ENCODE assay signal across 8 cellular contexts in the genomic region with DNA sequence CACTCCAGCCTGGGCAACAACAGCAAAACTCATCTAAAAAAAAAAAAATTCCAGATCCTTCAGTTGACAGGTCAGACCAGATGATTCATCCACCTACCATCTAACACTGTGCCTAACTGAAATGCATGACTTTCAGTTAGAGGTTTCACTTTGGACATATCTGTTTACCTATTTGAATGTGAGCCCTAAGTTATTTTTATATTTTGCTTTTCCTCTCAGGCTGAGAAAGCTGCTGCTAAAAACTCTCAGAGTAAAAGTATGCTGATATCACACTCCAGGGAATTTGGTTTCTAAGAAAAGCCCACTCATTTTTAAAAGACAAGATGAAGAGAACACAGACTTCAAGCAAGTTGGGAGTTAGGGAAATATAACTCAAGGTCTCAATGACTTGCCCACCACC.
DNase-seq lines count a peak whose midpoint lies in the region; ATAC-seq, FAIRE-seq and TF ChIP-seq lines count a peak whose summit lies in the region.

No MANE protein-coding gene starts in this region.

- H3K9me2 ChIP-seq in PC-9 (ENCODE audit: insufficient read depth), result no peaks in the 10 kb centered on the region

- FAIRE-seq in H54 (lab: Jason Lieb, UNC), result peak; percentile 90

- no peaks in the 10 kb centered on the region for H3K9me3 ChIP-seq in PC-9 (ENCODE audit: insufficient read depth, low read depth)
- H3K9me3 ChIP-seq in left ventricle myocardium inferior (replicated peaks), result no peaks in the 10 kb centered on the region

- peaks cover 32% of the 10 kb centered on the region for H3K4me1 ChIP-seq in PC-9 (replicated peaks; ENCODE audit: insufficient read depth)
- H3K4me1 ChIP-seq in left ventricle myocardium inferior, result peaks cover 46% of the 10 kb centered on the region

- no peak for TF ChIP-seq CTCF in PC-9 (conservative IDR thresholded peaks at IDR 0.05)
- no peak for TF ChIP-seq CTCF in left ventricle myocardium inferior (IDR thresholded peaks at IDR 0.05; ENCODE audit: borderline replicate concordance)

- H3K27ac ChIP-seq in PC-9, result peak overlapping the region; percentile 75
- H3K27ac ChIP-seq in left ventricle myocardium inferior (replicated peaks), result peak overlapping the region; percentile 71

- POLR2A ChIA-PET in PC-9 (lab: Charles Lee; ENCODE audit: unreplicated experiment), result no interaction called here

- peaks cover 8% of the 10 kb centered on the region; the same call in 1 of the 2 replicates for H3K79me2 ChIP-seq in PC-9 (ENCODE audit: low read depth)

- H3K4me2 ChIP-seq in PC-9, result peak overlapping the region; percentile 53

- H3K4me3 ChIP-seq in PC-9 (no peak overlapping the region), left ventricle myocardium inferior (peak overlapping the region; percentile 23)

- H4K20me1 ChIP-seq in PC-9 (ENCODE audit: insufficient read depth), result no peaks in the 10 kb centered on the region

- H3K27me3 ChIP-seq in PC-9 (ENCODE audit: insufficient read depth, low read depth), result no peaks in the 10 kb centered on the region
- no peaks in the 10 kb centered on the region for H3K27me3 ChIP-seq in left ventricle myocardium inferior (ENCODE audit: low read depth)

- CTCF ChIA-PET in PC-9 (lab: Charles Lee), result interaction anchor here (0.7 kb wide), 1 partner anchor 787 kb away, joined by 3 read pairs; no protein-coding TSS in a partner anchor

- BruUV-seq in PC-9 (replicated peaks; lab: Mats Ljungman, UMichigan), result no TSS peak

- no peak for TF ChIP-seq POLR2A in H54 (IDR thresholded peaks at IDR 0.05; ENCODE audit: low read depth, low read length)

- DNase-seq in H54 (ENCODE audit: insufficient read length, low spot score) (peak; percentile 28), PC-9 (peak in 1 of 2 experiments; percentile 75), left ventricle myocardium inferior (no peak), islet precursor cell (no peak), SHP77 (lab: John Stamatoyannopoulos, UW) (no peak), NCI-H146 treated with DMSO at 0.1 percent for 48 hours (lab: John Stamatoyannopoulos, UW; ENCODE audit: unreplicated experiment) (no peak), mesenteric fat pad (ENCODE audit: low spot score) (no peak)

- H2AFZ ChIP-seq in PC-9, result no peak overlapping the region

- ATAC-seq in GM18502 (IDR thresholded peaks at IDR 0.05; ENCODE audit: poor library complexity, unreplicated experiment), result peak; percentile 90

- H3F3A ChIP-seq in PC-9 (ENCODE audit: insufficient read depth, low read depth), result peaks cover 15% of the 10 kb centered on the region; the same call in 1 of the 2 replicates

- no peaks in the 10 kb centered on the region for H3K36me3 ChIP-seq in PC-9 (ENCODE audit: low read depth)
- no peaks in the 10 kb centered on the region for H3K36me3 ChIP-seq in left ventricle myocardium inferior

- intact Hi-C loops in PC-9 (cut with micrococcal nuclease; ENCODE audit: unreplicated experiment) (no loop called here), left ventricle myocardium inferior (cut with micrococcal nuclease) (no loop called here)
